25 cellular contexts compared by ENCODE assay signal in the genomic region with DNA sequence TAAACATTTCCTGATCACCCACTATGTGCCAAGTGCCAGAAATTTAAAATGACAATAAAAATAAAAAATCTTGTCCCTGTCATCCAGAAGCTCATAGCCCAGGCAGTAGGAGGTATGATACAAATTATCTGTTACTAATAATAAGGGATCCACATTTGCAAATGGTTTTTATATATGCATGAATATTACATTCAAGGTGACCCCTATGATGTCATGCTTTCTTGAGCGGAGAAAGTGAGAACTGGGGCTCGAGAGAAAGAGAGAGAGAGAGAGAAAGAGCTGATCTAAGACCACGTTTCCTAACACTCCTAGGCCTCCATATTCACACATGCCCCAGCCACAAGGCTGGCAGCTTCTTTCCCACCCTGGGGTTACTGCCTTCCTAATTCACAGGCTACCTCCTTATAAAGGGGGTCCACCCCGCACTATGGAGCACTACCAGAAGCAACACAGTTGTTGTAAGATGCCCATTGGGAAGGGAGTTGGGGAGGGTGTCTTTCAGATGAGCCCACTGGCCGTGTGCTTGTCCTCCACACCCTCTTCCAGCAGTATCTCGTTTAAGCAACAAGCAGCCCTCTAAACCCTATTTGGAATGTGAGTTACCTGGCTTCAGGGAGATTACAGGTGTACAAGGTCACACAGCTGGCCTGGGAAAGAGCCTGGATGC. TPM values are rescaled to one million over a fixed set of nuclear protein-coding genes. Genes with fewer than 3 reads are reported as not detected.
DNase-seq lines count a peak whose midpoint lies in the region; ATAC-seq, FAIRE-seq and TF ChIP-seq lines count a peak whose summit lies in the region.
"Had no signal": no experiment of that assay in that cellular context is flagged by ENCODE, and none has a peak within 500 bp of the region (broad histone marks: within the 10 kb centered on the region; RNA-seq: fewer than 3 reads in every experiment).

No MANE protein-coding gene starts in this region.

- no peaks in the 10 kb centered on the region for H3F3A ChIP-seq in OCI-LY1 (ENCODE audit: insufficient read depth, low read length)

- no TSS peak for BruUV-seq in HepG2 (replicated peaks; lab: Mats Ljungman, UMichigan)

- 16% methylated on average over 6 of the region's 6 CpGs for WGBS in HepG2 (ENCODE audit: low lambda C conversion rate)
- WGBS in right lobe of liver (ENCODE audit: insufficient coverage, low coverage, low lambda C conversion rate, missing lambda C conversion rate) = 57% methylated on average over 3 of the region's 6 CpGs
- WGBS in endodermal cell (ENCODE audit: insufficient coverage in 1 of 2, insufficient read length in 1 of 2), 2 experiments = 33 to 53% methylated on average over 3 to 6 of the region's 6 CpGs
- no CpG with 5 or more reads among the region's 6 CpGs for WGBS in trophoblast cell (ENCODE audit: extremely low coverage, insufficient coverage, insufficient read length)

- H3K27me3 ChIP-seq in HepG2 (ENCODE audit: control insufficient read depth in 1 of 2, insufficient read depth in 2 of 2, low read length in 2 of 2) (peaks cover 0 to 3% of the 10 kb centered on the region in 2 experiments; a peak in 3 of 5 replicates), right lobe of liver (no peaks in the 10 kb centered on the region), OCI-LY1 (ENCODE audit: insufficient read depth, low read length) (no peaks in the 10 kb centered on the region), endodermal cell (ENCODE audit: control insufficient read depth, insufficient read depth, low read length, poor library complexity, severe bottlenecking) (peaks cover 5% of the 10 kb centered on the region), trophoblast cell (ENCODE audit: insufficient read depth, low read length) (peaks cover 20% of the 10 kb centered on the region)
- H3K27me3 ChIP-seq: right atrium auricular region had no signal

- TF ChIP-seq POLR2A in HepG2 (IDR thresholded peaks at IDR 0.05; ENCODE audit: insufficient read depth in 1 of 2, low read depth in 2 of 2, low read length in 2 of 2) = no peak
- no peak for TF ChIP-seq POLR2A in right lobe of liver (IDR thresholded peaks at IDR 0.05)
- TF ChIP-seq POLR2A in H54 (IDR thresholded peaks at IDR 0.05; ENCODE audit: low read depth, low read length) = no peak

- FAIRE-seq in HepG2 (lab: Jason Lieb, UNC) (no peak), H54 (lab: Jason Lieb, UNC) (no peak)
- FAIRE-seq: A204.1 had no signal

- no peak for TF ChIP-seq EP300 in HepG2 (IDR thresholded peaks at IDR 0.05; ENCODE audit: low read depth in 2 of 2, low read length in 2 of 2)
- TF ChIP-seq EP300 in HepG2 (CRISPR knock-in tag; IDR thresholded peaks at IDR 0.05; ENCODE audit: borderline replicate concordance) = no peak

- TF ChIP-seq RAD21 in HepG2 (CRISPR knock-in tag; IDR thresholded peaks at IDR 0.05) = no peak

- no peak overlapping the region for H3K4ac ChIP-seq in trophoblast cell (ENCODE audit: low read depth, low read length)

- H4K8ac ChIP-seq in trophoblast cell (ENCODE audit: low read depth, low read length) = no peak overlapping the region

- H3K9me2 ChIP-seq in OCI-LY1 (ENCODE audit: low read depth, low read length) = no peaks in the 10 kb centered on the region

- ATAC-seq in HepG2 (no peak), right lobe of liver (no peak)
- ATAC-seq: activated CD4-positive, CD25-positive, alpha-beta regulatory T cell treated with anti-CD3 and anti-CD28 coated beads, Interleukin-2, amount 50 U/mL, for 24 hours; left lobe of liver; naive thymus-derived CD8-positive, alpha-beta T cell had no signal

- H3K36me3 Mint-ChIP-seq in endodermal cell (ENCODE audit: low read depth) = no peaks in the 10 kb centered on the region
- H3K36me3 Mint-ChIP-seq: naive thymus-derived CD8-positive, alpha-beta T cell had no signal

- POLR2A ChIA-PET in HepG2 (lab: Yijun Ruan, JAX) = no interaction called here

- H3K79me2 ChIP-seq in HepG2 (ENCODE audit: insufficient read depth, low read length) = no peaks in the 10 kb centered on the region
- no peaks in the 10 kb centered on the region for H3K79me2 ChIP-seq in OCI-LY1 (ENCODE audit: insufficient read depth, low read length)
- H3K79me2 ChIP-seq in trophoblast cell (ENCODE audit: control insufficient read depth, insufficient read depth, low read length, poor library complexity) = no peaks in the 10 kb centered on the region
- H3K79me2 ChIP-seq: parathyroid adenoma had no signal

- DNase-seq in HepG2 (ENCODE audit: low spot score) (no peak), right lobe of liver (no peak), endodermal cell (no peak), trophoblast cell (no peak), NCI-H526 treated with DMSO at 0.1 percent for 48 hours (lab: John Stamatoyannopoulos, UW) (no peak), H54 (ENCODE audit: insufficient read length, low spot score) (no peak), OCI-M1 (lab: John Stamatoyannopoulos, UW) (no peak)
- DNase-seq: activated CD4-positive, alpha-beta memory T cell treated with anti-CD3 and anti-CD28 coated beads, Interleukin-2, amount 10 ng/mL, durations not matched to agents 7 days and 5 days; activated effector memory CD4-positive, alpha-beta T cell treated with anti-CD3 and anti-CD28 coated beads, Interleukin-2, amount 50 U/mL, for 16 hours; midbrain; naive thymus-derived CD8-positive, alpha-beta T cell; NCI-H187; NCI-H524 treated with DMSO at 0.1 percent for 48 hours; PC-9; spleen; stimulated activated CD4-positive, alpha-beta T cell treated with anti-CD3 and anti-CD28 coated beads, Interleukin-4, amount 100 ng/mL, for 1 hour; stimulated activated naive CD4-positive, alpha-beta T cell; uterus had no signal

- no peak overlapping the region for H3K23ac ChIP-seq in trophoblast cell (ENCODE audit: low read length)

- H2BK5ac ChIP-seq in trophoblast cell (ENCODE audit: low read depth, low read length, poor library complexity) = no peak overlapping the region

- peak overlapping the region; percentile 82 for H3K27ac Mint-ChIP-seq in endodermal cell
- H3K27ac Mint-ChIP-seq: activated CD4-positive, alpha-beta memory T cell treated with anti-CD3 and anti-CD28 coated beads, Interleukin-2, amount 10 ng/mL, durations not matched to agents 7 days and 5 days; naive thymus-derived CD8-positive, alpha-beta T cell had no signal

- H3K9me3 ChIP-seq in HepG2 (ENCODE audit: low read length) (no peaks in the 10 kb centered on the region), right lobe of liver (no peaks in the 10 kb centered on the region), OCI-LY1 (ENCODE audit: low read length) (no peaks in the 10 kb centered on the region), endodermal cell (ENCODE audit: control insufficient read depth, low read length) (no peaks in the 10 kb centered on the region), trophoblast cell (ENCODE audit: insufficient read depth, low read depth, low read length) (peaks cover 6% of the 10 kb centered on the region)
- H3K9me3 ChIP-seq: right atrium auricular region, spleen, uterus had no signal

- TF ChIP-seq CTCF in HepG2 (CRISPR knock-in tag; IDR thresholded peaks at IDR 0.05) (no peak), right lobe of liver (IDR thresholded peaks at IDR 0.05) (no peak), OCI-LY1 (IDR thresholded peaks at IDR 0.05; ENCODE audit: low read length) (no peak), endodermal cell (conservative IDR thresholded peaks at IDR 0.05) (no peak)

- H3K9me3 Mint-ChIP-seq in endodermal cell = no peaks in the 10 kb centered on the region
- H3K9me3 Mint-ChIP-seq: activated CD4-positive, alpha-beta memory T cell treated with anti-CD3 and anti-CD28 coated beads, Interleukin-2, amount 10 ng/mL, durations not matched to agents 7 days and 5 days; naive thymus-derived CD8-positive, alpha-beta T cell had no signal

- H3K4me1 ChIP-seq in HepG2 (ENCODE audit: insufficient read depth, low read length) (peaks cover 27% of the 10 kb centered on the region), right lobe of liver (peaks cover 0 to 13% (median 3%) of the 10 kb centered on the region in 4 donors), OCI-LY1 (ENCODE audit: insufficient read depth, low read length, severe bottlenecking) (peaks cover 20% of the 10 kb centered on the region), endodermal cell (ENCODE audit: control insufficient read depth, insufficient read depth, low read length) (peaks cover 5% of the 10 kb centered on the region), trophoblast cell (ENCODE audit: control insufficient read depth in 1 of 2, insufficient read depth in 2 of 2, low read length in 2 of 2) (no peaks in the 10 kb centered on the region)
- H3K4me1 ChIP-seq: parathyroid adenoma, uterus had no signal

- H2BK120ac ChIP-seq in trophoblast cell (ENCODE audit: insufficient read depth, low read length, poor library complexity) = no peak overlapping the region

- in situ Hi-C loops in HepG2 (cut with HindIII; ENCODE audit: extremely low pct_ligation_motif_present, low pct_unique_long_range_greater_than_20kb) = no loop called here

- no peaks in the 10 kb centered on the region for H3K79me1 ChIP-seq in trophoblast cell (ENCODE audit: low read length)

- no peak overlapping the region for H2BK12ac ChIP-seq in trophoblast cell (ENCODE audit: low read length)

- CTCF ChIA-PET in HepG2 (lab: Yijun Ruan, JAX; ENCODE audit: low intra/inter-chr PET ratio, low total read pairs) = no interaction called here

- no peak overlapping the region for H3K14ac ChIP-seq in trophoblast cell (ENCODE audit: low read length)

- no peak overlapping the region for H3K4me3 ChIP-seq in HepG2 (replicated peaks in 1 of 3; ENCODE audit: insufficient read depth in 1 of 3, low read depth in 2 of 3, low read length in 3 of 3)
- H3K4me3 ChIP-seq in right lobe of liver = no peak overlapping the region
- H3K4me3 ChIP-seq in OCI-LY1 (ENCODE audit: low read depth, low read length, poor library complexity, severe bottlenecking) = peak overlapping the region; percentile 43
- H3K4me3 ChIP-seq in endodermal cell (ENCODE audit: low read length) = no peak overlapping the region
- no peak overlapping the region for H3K4me3 ChIP-seq in trophoblast cell (ENCODE audit: low read depth, low read length)
- H3K4me3 ChIP-seq: PC-9, right atrium auricular region, uterus had no signal

- H4K12ac ChIP-seq in trophoblast cell (ENCODE audit: low read depth, low read length) = no peak overlapping the region

- H3K27me3 Mint-ChIP-seq in endodermal cell (ENCODE audit: insufficient read depth) = peaks cover 11% of the 10 kb centered on the region

- H4K20me1 ChIP-seq in HepG2 (ENCODE audit: insufficient read depth, low read length) (no peaks in the 10 kb centered on the region), OCI-LY1 (ENCODE audit: insufficient read depth, low read length) (no peaks in the 10 kb centered on the region)

- intact Hi-C loops in HepG2 (cut with micrococcal nuclease; ENCODE audit: unreplicated experiment) = no loop called here
- intact Hi-C loops in right lobe of liver (cut with DNase I) = no loop called here

- no peak overlapping the region for H2AK5ac ChIP-seq in trophoblast cell (ENCODE audit: low read length)

- H4K91ac ChIP-seq in trophoblast cell (ENCODE audit: low read depth, low read length) = no peak overlapping the region

- no peak overlapping the region for H3K27ac ChIP-seq in HepG2 (ENCODE audit: extremely low read length, insufficient read depth, low read length)
- no peak overlapping the region for H3K27ac ChIP-seq in right lobe of liver
- no peak overlapping the region for H3K27ac ChIP-seq in OCI-LY1 (ENCODE audit: low read depth, low read length, poor library complexity, severe bottlenecking)
- peak overlapping the region; percentile 49 for H3K27ac ChIP-seq in endodermal cell (ENCODE audit: low read depth, low read length)
- H3K27ac ChIP-seq in trophoblast cell (ENCODE audit: low read depth, low read length) = no peak overlapping the region
- H3K27ac ChIP-seq: parathyroid adenoma, PC-9, right atrium auricular region had no signal

- H3K4me3 Mint-ChIP-seq in endodermal cell = peak overlapping the region; percentile 2
- H3K4me3 Mint-ChIP-seq: activated CD4-positive, alpha-beta memory T cell treated with anti-CD3 and anti-CD28 coated beads, Interleukin-2, amount 10 ng/mL, durations not matched to agents 7 days and 5 days had no signal

- H3K4me2 ChIP-seq in HepG2 (ENCODE audit: low read depth, low read length) (no peak overlapping the region), OCI-LY1 (ENCODE audit: low read length) (peak overlapping the region; percentile 65), trophoblast cell (ENCODE audit: low read length) (no peak overlapping the region)
- H3K4me2 ChIP-seq: PC-9 had no signal

- no peak overlapping the region for H3K18ac ChIP-seq in trophoblast cell (ENCODE audit: low read length)

- H2AFZ ChIP-seq in HepG2 (ENCODE audit: low read length) (no peak overlapping the region), OCI-LY1 (ENCODE audit: low read length) (peak overlapping the region; percentile 39; the same call in 1 of the 2 replicates), trophoblast cell (ENCODE audit: insufficient read depth, low read length, poor library complexity) (no peak overlapping the region)
- H2AFZ ChIP-seq: parathyroid adenoma, PC-9 had no signal

- H3K9ac ChIP-seq in HepG2 (ENCODE audit: insufficient read depth, low read depth, low read length) (no peak overlapping the region), OCI-LY1 (ENCODE audit: low read length) (peak overlapping the region; percentile 35; the same call in 1 of the 2 replicates), endodermal cell (ENCODE audit: extremely low read depth, low read length, poor library complexity, severe bottlenecking) (no peak overlapping the region), trophoblast cell (ENCODE audit: low read length) (peak overlapping the region; percentile 42)
- H3K9ac ChIP-seq: parathyroid adenoma had no signal

- peaks cover 52% of the 10 kb centered on the region for H3K4me1 Mint-ChIP-seq in endodermal cell
- H3K4me1 Mint-ChIP-seq: activated CD4-positive, alpha-beta memory T cell treated with anti-CD3 and anti-CD28 coated beads, Interleukin-2, amount 10 ng/mL, durations not matched to agents 7 days and 5 days had no signal

- H3K36me3 ChIP-seq in HepG2 (replicated peaks in 1 of 2; ENCODE audit: control insufficient read depth in 1 of 2, insufficient read depth in 2 of 2, low read length in 2 of 2) (no peaks in the 10 kb centered on the region), right lobe of liver (no peaks in the 10 kb centered on the region), OCI-LY1 (ENCODE audit: insufficient read depth, low read length) (no peaks in the 10 kb centered on the region), endodermal cell (ENCODE audit: control insufficient read depth, insufficient read depth, low read length) (no peaks in the 10 kb centered on the region), trophoblast cell (ENCODE audit: control insufficient read depth in 1 of 2, insufficient read depth in 2 of 2, low read length in 2 of 2) (no peaks in the 10 kb centered on the region)
- H3K36me3 ChIP-seq: right atrium auricular region, spleen, uterus had no signal

RNA-seq across cellular contexts. Expression of a gene that starts 28.8 kb away (rescaled TPM):
- total RNA-seq in HepG2 (2016; rRNA removed; fragmentation: Illumina TruSeq; extraction: Trizol) = not detected in 2 replicates
- not detected in 2 replicates for total RNA-seq in HepG2 (2016; cell fraction: cytosol; rRNA removed; fragmentation: Illumina TruSeq; extraction: Trizol; ENCODE audit: low read depth)
- total RNA-seq in HepG2 (2016; cell fraction: insoluble cytoplasmic fraction; rRNA removed; fragmentation: Illumina TruSeq; extraction: Trizol) = not detected in 2 replicates
- total RNA-seq in HepG2 (2016; cell fraction: membrane; rRNA removed; fragmentation: Illumina TruSeq; extraction: Trizol) = not detected in 2 replicates
- not detected in 2 replicates for total RNA-seq in HepG2 (2016; cell fraction: nucleus; rRNA removed; fragmentation: Illumina TruSeq; extraction: Trizol)
- polyA plus RNA-seq in HepG2 (2011; rRNA removed) = not detected in 2 replicates
- not detected in 2 replicates for polyA plus RNA-seq in HepG2 (2011; cell fraction: cytosol; rRNA removed)
- not detected in 2 replicates for polyA plus RNA-seq in HepG2 (2011; cell fraction: nucleus; rRNA removed)
- polyA plus RNA-seq in HepG2 (2012) = 0.04 TPM in 1 of 2 replicates, not detected in the other
- polyA plus RNA-seq in HepG2 (2016; cell fraction: cytosol; fragmentation: Illumina TruSeq; extraction: Trizol; ENCODE audit: low read depth) = not detected in 2 replicates
- polyA plus RNA-seq in HepG2 (2016; cell fraction: insoluble cytoplasmic fraction; fragmentation: Illumina TruSeq; extraction: Trizol; ENCODE audit: low read depth) = not detected in 2 replicates
- not detected in 2 replicates for polyA plus RNA-seq in HepG2 (2016; cell fraction: membrane; fragmentation: Illumina TruSeq; extraction: Trizol; ENCODE audit: low read depth)
- polyA plus RNA-seq in HepG2 (2016; cell fraction: nucleus; fragmentation: Illumina TruSeq; extraction: Trizol; ENCODE audit: insufficient read depth, low read depth) = not detected in 2 replicates
- polyA minus RNA-seq in HepG2 (2011; rRNA and poly(A)+ RNA removed; ENCODE audit: low replicate concordance) = not detected in 2 replicates
- polyA minus RNA-seq in HepG2 (2011; cell fraction: cytosol; rRNA and poly(A)+ RNA removed) = not detected in 2 replicates
- not detected in 2 replicates for polyA minus RNA-seq in HepG2 (2011; cell fraction: nucleus; rRNA and poly(A)+ RNA removed)
- under 1 TPM; 0.07 to 0.78 (median 0.25) TPM for total RNA-seq in right lobe of liver
- 10 to 100 TPM; 11.4 to 16.2 TPM for total RNA-seq in endodermal cell
- polyA plus RNA-seq in endodermal cell (2013, experiment 1 of 2) = 15.9 TPM
- 12.1 TPM for polyA plus RNA-seq in endodermal cell (2013, experiment 2 of 2)
- 0.34 and 0.49 TPM in 2 replicates for polyA plus RNA-seq in trophoblast cell (2013)
- total RNA-seq: naive thymus-derived CD8-positive, alpha-beta T cell had no signal
- polyA plus RNA-seq: BJ had no signal

Comparison
In these comparisons a context has a peak if more than half of its experiments do, and no peak if none do; other contexts are left out.
1. H3K9ac ChIP-seq: peak in OCI-LY1 (single experiment) and trophoblast cell (single experiment); none in HepG2 (single experiment) and endodermal cell (single experiment).
2. RNA of a gene that starts 28.8 kb away (total RNA-seq): 11.4 to 16.2 TPM in endodermal cell; 0.07 to 0.78 TPM in right lobe of liver and not detected in HepG2; every median in the first group is over 4 times any median in the second.